In the genomic region with DNA sequence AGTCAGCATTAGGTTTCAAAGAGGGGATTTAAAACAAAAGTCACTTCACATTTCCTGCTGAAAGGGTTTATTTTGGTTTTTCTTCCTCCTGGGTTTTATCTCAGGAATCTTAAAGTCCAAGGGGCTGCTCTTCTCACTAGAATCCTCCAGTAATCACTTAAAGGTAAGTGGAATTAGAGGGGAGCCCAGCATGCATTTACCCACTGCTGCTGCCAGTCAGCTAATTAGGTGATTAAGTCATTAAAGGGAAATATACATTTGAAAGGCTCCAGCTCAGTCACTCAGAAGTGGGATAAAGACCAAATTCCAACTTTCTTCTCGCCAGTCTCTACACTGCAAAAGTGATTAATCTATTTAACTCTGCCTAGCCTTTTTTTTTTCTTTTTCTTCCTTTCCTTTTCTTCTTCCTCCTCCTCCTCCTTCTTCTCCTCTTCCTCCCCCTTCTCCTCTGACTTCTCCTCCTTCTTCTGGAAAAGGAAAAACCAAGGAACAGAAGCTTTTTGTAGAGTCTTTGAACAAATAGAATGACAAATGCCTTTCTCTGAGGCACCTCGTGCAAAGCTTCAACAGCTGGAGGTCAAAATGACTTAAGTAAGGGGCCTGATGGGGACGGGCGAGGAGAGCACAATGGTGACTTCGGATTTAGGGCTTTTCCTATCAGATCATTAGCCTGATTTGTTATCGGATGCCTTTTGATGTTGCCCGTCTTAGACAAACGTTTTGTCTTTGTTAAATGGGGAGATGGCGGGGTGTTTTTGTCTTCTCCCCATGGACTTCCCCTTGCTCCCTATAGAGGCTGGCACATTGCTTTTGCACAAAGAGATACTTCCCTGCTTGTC, we compare ENCODE assay signal across 1 cellular context.
A peak's percentile ranks its signal among the peaks of the same experiment; 100 is the strongest.
TF ChIP-seq lines count a peak whose summit lies in the region.

No MANE protein-coding gene starts in this region.

TF ChIP-seq in GM23338, 12 proteins besides CTCF, POLR2A, EP300 and RAD21 (continued from another document):
- TF ChIP-seq ZNF462 (CRISPR knock-in tag; IDR thresholded peaks at IDR 0.05) (0 out of 2 replicates have a peak, but pooled peaks have one; percentile 36), EZH2phosphoT487 (IDR thresholded peaks at IDR 0.05; ENCODE audit: unreplicated experiment) (no peak)
